27 cellular contexts compared by ENCODE assay signal in genomic region chr9:72891043-72891442, GRCh38.
"Had no signal": no experiment of that assay in that cellular context is flagged by ENCODE, and none has a peak within 500 bp of the region (broad histone marks: within the 10 kb centered on the region; RNA-seq: fewer than 3 reads in every experiment).

No MANE protein-coding gene starts in this region.

- H3K27me3 Mint-ChIP-seq: progenitor cell of endocrine pancreas; stimulated activated naive B cell treated with anti-CD40 and anti-IgM and Interleukin-4, amounts not matched to agents 10 μg/mL and 1 μg/mL and 100 μg/mL, for 72 hours; type B pancreatic cell had no signal

- H2AFZ ChIP-seq: neural progenitor cell, parathyroid adenoma had no signal

- H3K9ac ChIP-seq: neural progenitor cell, parathyroid adenoma had no signal

- H3K4me3 ChIP-seq: neural progenitor cell, ovary, psoas muscle, right lobe of liver, sigmoid colon, stomach, tibial artery, transverse colon, upper lobe of right lung, uterus had no signal

- ATAC-seq: natural killer cell; psoas muscle; right cardiac atrium; right lobe of liver; stimulated activated effector memory CD8-positive, alpha-beta T cell treated with anti-CD3 and anti-CD28 coated beads, Interleukin-12 subunit alpha, Interleukin-12 subunit beta, amount 100 ng/mL, for 72 hours; stimulated activated naive B cell treated with anti-CD40 and anti-IgM and Interleukin-4, amounts not matched to agents 10 μg/mL and 1 μg/mL and 100 μg/mL, for 72 hours; upper lobe of right lung had no signal

- H3K36me3 ChIP-seq: neural progenitor cell, ovary, tibial artery, transverse colon, upper lobe of right lung, uterus had no signal

- DNase-seq: natural killer cell; occipital lobe; ovary; posterior cingulate gyrus; psoas muscle; right cardiac atrium; right lobe of liver; sigmoid colon; small intestine; stimulated activated CD4-positive, alpha-beta T cell treated with anti-CD3 and anti-CD28 coated beads, Interleukin-15, amount 100 ng/mL, for 24 hours; stimulated activated CD4-positive, alpha-beta T cell treated with anti-CD3 and anti-CD28 coated beads, Interleukin-2, amount 100 ng/mL, for 24 hours; stimulated activated CD4-positive, alpha-beta T cell treated with anti-CD3 and anti-CD28 coated beads, Interleukin-2, amount 100 ng/mL, for 48 hours; stimulated activated CD4-positive, alpha-beta T cell treated with anti-CD3 and anti-CD28 coated beads, Interleukin-4, amount 100 ng/mL, for 24 hours; stimulated activated naive B cell treated with anti-CD40 and anti-IgM and Interleukin-4, amounts not matched to agents 10 μg/mL and 1 μg/mL and 100 μg/mL, for 72 hours; stimulated activated naive CD4-positive, alpha-beta T cell treated with Interleukin-2 at 50 U/mL for 16 hours; stomach; tibial artery; transverse colon; upper lobe of right lung; uterus had no signal

- H3K4me3 Mint-ChIP-seq: natural killer cell; nephron; neural progenitor cell; stimulated activated effector memory CD8-positive, alpha-beta T cell treated with anti-CD3 and anti-CD28 coated beads, Interleukin-12 subunit alpha, Interleukin-12 subunit beta, amount 100 ng/mL, for 72 hours; stimulated activated naive B cell treated with anti-CD40 and anti-IgM and Interleukin-4, amounts not matched to agents 10 μg/mL and 1 μg/mL and 100 μg/mL, for 72 hours; stimulated activated naive CD8-positive, alpha-beta T cell treated with anti-CD3 and anti-CD28 coated beads, Interleukin-15, Interleukin-2, amounts not matched to agents 100 ng/mL and 50 ng/mL, for 24 hours; type B pancreatic cell had no signal

- H3K4me1 ChIP-seq: parathyroid adenoma, psoas muscle, right lobe of liver, stomach, tibial artery, transverse colon, upper lobe of right lung, uterus had no signal

- H3K79me2 ChIP-seq: parathyroid adenoma had no signal

- H3K9me3 ChIP-seq: ovary, psoas muscle, right lobe of liver, sigmoid colon, stomach, tibial artery, transverse colon, upper lobe of right lung, uterus had no signal

- FAIRE-seq: small intestine had no signal

- H3K4me1 Mint-ChIP-seq: natural killer cell; nephron; stimulated activated effector memory CD8-positive, alpha-beta T cell treated with anti-CD3 and anti-CD28 coated beads, Interleukin-12 subunit alpha, Interleukin-12 subunit beta, amount 100 ng/mL, for 72 hours; stimulated activated naive B cell treated with anti-CD40 and anti-IgM and Interleukin-4, amounts not matched to agents 10 μg/mL and 1 μg/mL and 100 μg/mL, for 72 hours had no signal

- H3K27ac ChIP-seq: neural progenitor cell, ovary, parathyroid adenoma, psoas muscle, right lobe of liver, sigmoid colon, stomach, tibial artery, transverse colon, upper lobe of right lung, uterus had no signal

- H3K4me2 ChIP-seq: neural progenitor cell had no signal

- H3K27me3 ChIP-seq: neural progenitor cell, ovary, right lobe of liver, sigmoid colon, stomach, tibial artery, transverse colon, upper lobe of right lung, uterus had no signal

- H3K27ac Mint-ChIP-seq: natural killer cell; nephron; neural progenitor cell; progenitor cell of endocrine pancreas; stimulated activated effector memory CD8-positive, alpha-beta T cell treated with anti-CD3 and anti-CD28 coated beads, Interleukin-12 subunit alpha, Interleukin-12 subunit beta, amount 100 ng/mL, for 72 hours; stimulated activated naive B cell treated with anti-CD40 and anti-IgM and Interleukin-4, amounts not matched to agents 10 μg/mL and 1 μg/mL and 100 μg/mL, for 72 hours; stimulated activated naive CD8-positive, alpha-beta T cell treated with anti-CD3 and anti-CD28 coated beads, Interleukin-15, Interleukin-2, amounts not matched to agents 100 ng/mL and 50 ng/mL, for 24 hours; type B pancreatic cell had no signal

- H3K36me3 Mint-ChIP-seq: natural killer cell; neural progenitor cell; stimulated activated effector memory CD8-positive, alpha-beta T cell treated with anti-CD3 and anti-CD28 coated beads, Interleukin-12 subunit alpha, Interleukin-12 subunit beta, amount 100 ng/mL, for 72 hours; stimulated activated naive B cell treated with anti-CD40 and anti-IgM and Interleukin-4, amounts not matched to agents 10 μg/mL and 1 μg/mL and 100 μg/mL, for 72 hours; type B pancreatic cell had no signal

- H3K9me3 Mint-ChIP-seq: natural killer cell; nephron; neural progenitor cell; stimulated activated effector memory CD8-positive, alpha-beta T cell treated with anti-CD3 and anti-CD28 coated beads, Interleukin-12 subunit alpha, Interleukin-12 subunit beta, amount 100 ng/mL, for 72 hours; stimulated activated naive CD8-positive, alpha-beta T cell treated with anti-CD3 and anti-CD28 coated beads, Interleukin-15, Interleukin-2, amounts not matched to agents 100 ng/mL and 50 ng/mL, for 24 hours; type B pancreatic cell had no signal
